Comparison of ENCODE assay signal across 8 cellular contexts in the genomic region with DNA sequence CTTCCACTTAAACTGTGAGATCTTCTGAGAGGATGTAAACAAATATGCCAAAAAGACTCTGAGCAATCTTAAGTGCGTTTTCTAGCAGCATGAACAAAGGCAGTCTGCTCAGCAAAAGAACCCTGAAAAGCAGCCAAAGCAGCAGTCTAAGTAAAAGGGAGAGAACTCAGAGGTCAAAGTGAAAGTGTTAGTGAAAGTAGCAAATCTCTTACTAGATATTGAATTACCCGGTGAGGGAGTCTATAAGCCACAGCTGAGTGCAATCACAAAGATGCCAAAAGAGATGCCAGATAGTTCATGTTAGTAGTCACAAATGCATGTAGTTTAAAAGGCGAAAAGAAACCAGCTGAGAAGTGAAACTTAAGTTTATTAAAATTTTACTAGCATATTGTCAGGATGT. TPM values are rescaled to one million over a fixed set of nuclear protein-coding genes. Genes with fewer than 3 reads are reported as not detected.
DNase-seq lines count a peak whose midpoint lies in the region; ATAC-seq and TF ChIP-seq lines count a peak whose summit lies in the region.

No MANE protein-coding gene starts in this region.

- H3K27ac Mint-ChIP-seq in type B pancreatic cell, result no peak overlapping the region

- TF ChIP-seq CTCF in type B pancreatic cell (conservative IDR thresholded peaks at IDR 0.05) (no peak), psoas muscle (IDR thresholded peaks at IDR 0.05) (no peak)

- no peaks in the 10 kb centered on the region for H3K4me1 ChIP-seq in psoas muscle

- H3K4me1 Mint-ChIP-seq in type B pancreatic cell (ENCODE audit: unreplicated experiment), result peaks cover 5% of the 10 kb centered on the region

- H3K27me3 Mint-ChIP-seq in type B pancreatic cell, result no peaks in the 10 kb centered on the region

- no peaks in the 10 kb centered on the region for H3K27me3 ChIP-seq in psoas muscle (ENCODE audit: insufficient read depth in 3 of 3, low read length in 2 of 3)

- H3K9me3 ChIP-seq in psoas muscle, result no peaks in the 10 kb centered on the region

- intact Hi-C loops in psoas muscle (cut with DNase I), result no loop called here

- ATAC-seq in GM18502 (IDR thresholded peaks at IDR 0.05; ENCODE audit: poor library complexity, unreplicated experiment) (peak; percentile 94), GM21526 (IDR thresholded peaks at IDR 0.05; ENCODE audit: low FRiP score, unreplicated experiment) (peak; percentile 100), HG03575 (IDR thresholded peaks at IDR 0.05; ENCODE audit: extremely low read depth, insufficient number of reproducible peaks, low FRiP score, unreplicated experiment) (peak; percentile 99), psoas muscle (no peak), esophagus mucosa (no peak)

- H3K4me3 Mint-ChIP-seq in type B pancreatic cell, result no peak overlapping the region

- no peak overlapping the region for H3K27ac ChIP-seq in psoas muscle

- H3K36me3 ChIP-seq in psoas muscle (ENCODE audit: insufficient read depth in 1 of 2, low read depth in 1 of 2), result no peaks in the 10 kb centered on the region

- H3K36me3 Mint-ChIP-seq in type B pancreatic cell, result no peaks in the 10 kb centered on the region

- H3K4me3 ChIP-seq in psoas muscle, result no peak overlapping the region

- WGBS in psoas muscle, 3 donors, result 34 to 46% (median 42%) methylated on average over 3 of the region's 3 CpGs

- peak; percentile 34 for DNase-seq in glomerular visceral epithelial cell (ENCODE audit: extremely low spot score)
- no peak for DNase-seq in type B pancreatic cell (ENCODE audit: extremely low spot score, unreplicated experiment)
- DNase-seq in psoas muscle, result no peak
- no peak for DNase-seq in DMS53 (lab: John Stamatoyannopoulos, UW)

- no peaks in the 10 kb centered on the region for H3K9me3 Mint-ChIP-seq in type B pancreatic cell

RNA-seq across cellular contexts. Expression of a gene that starts 7.9 kb away (rescaled TPM):
- total RNA-seq in type B pancreatic cell (ENCODE audit: low replicate concordance) (not detected in 2 replicates), psoas muscle (not detected), esophagus mucosa (0.56 TPM)
- polyA plus RNA-seq in psoas muscle, result not detected

Comparison
In these comparisons a context has a peak if more than half of its experiments do, and no peak if none do; other contexts are left out.
1. ATAC-seq: peak in GM18502 (single experiment), GM21526 (single experiment) and HG03575 (single experiment); none in psoas muscle (0 of 4) and esophagus mucosa (single experiment).